ENCODE assay signal across 13 cellular contexts in the genomic region with DNA sequence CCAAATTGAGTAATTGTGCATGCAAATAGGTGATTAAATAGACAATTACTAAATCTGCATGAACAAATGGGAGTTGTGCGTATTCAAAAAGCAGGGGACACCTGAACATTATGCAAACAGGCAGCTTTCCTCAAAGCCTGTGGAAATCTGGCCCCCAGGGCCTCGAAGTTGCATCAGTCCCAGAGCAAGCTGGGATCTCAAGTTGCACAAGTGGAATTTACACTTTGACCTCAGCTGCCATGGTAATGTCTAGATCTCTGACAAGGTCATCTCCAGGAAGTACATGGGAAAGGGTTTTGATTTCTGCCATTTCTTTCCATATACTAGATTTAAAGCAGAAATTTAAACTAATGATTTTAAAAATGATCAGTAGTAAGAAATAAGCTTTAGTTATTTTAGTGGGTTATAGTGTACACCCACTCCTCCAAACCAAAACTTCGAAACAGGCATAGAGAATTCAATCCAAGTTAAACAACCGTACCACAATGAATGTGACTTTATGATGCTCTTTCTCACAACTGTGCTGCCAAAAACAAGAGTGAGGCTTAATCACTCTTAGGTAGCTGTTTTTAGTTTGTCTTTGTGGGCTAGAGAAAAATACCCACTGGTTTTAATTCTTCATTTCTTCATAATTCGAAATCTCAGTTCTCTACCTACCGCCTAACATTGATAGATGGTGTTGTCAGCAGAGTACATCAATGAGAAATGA.
A peak's percentile ranks its signal among the peaks of the same experiment; 100 is the strongest.
DNase-seq lines count a peak whose midpoint lies in the region; ATAC-seq and TF ChIP-seq lines count a peak whose summit lies in the region.
"Had no signal": no experiment of that assay in that cellular context is flagged by ENCODE, and none has a peak within 500 bp of the region (broad histone marks: within the 10 kb centered on the region; RNA-seq: fewer than 3 reads in every experiment).

No MANE protein-coding gene starts in this region.

- H3K4me1 Mint-ChIP-seq in progenitor cell of endocrine pancreas (ENCODE audit: low read depth), result peaks cover 21% of the 10 kb centered on the region
- H3K4me1 Mint-ChIP-seq: activated naive CD8-positive, alpha-beta T cell treated with anti-CD3 and anti-CD28 coated beads, Interleukin-2, amount 50 U/mL, for 24 hours; CD4-positive, CD25-positive, alpha-beta regulatory T cell had no signal

- no peaks in the 10 kb centered on the region for H3K27me3 Mint-ChIP-seq in progenitor cell of endocrine pancreas
- H3K27me3 Mint-ChIP-seq: activated naive CD8-positive, alpha-beta T cell treated with anti-CD3 and anti-CD28 coated beads, Interleukin-2, amount 50 U/mL, for 24 hours; CD4-positive, CD25-positive, alpha-beta regulatory T cell had no signal

- H3K4me3 Mint-ChIP-seq in progenitor cell of endocrine pancreas (ENCODE audit: low read depth), result no peak overlapping the region
- H3K4me3 Mint-ChIP-seq: activated naive CD8-positive, alpha-beta T cell treated with anti-CD3 and anti-CD28 coated beads, Interleukin-2, amount 50 U/mL, for 24 hours; CD4-positive, CD25-positive, alpha-beta regulatory T cell had no signal

- no peak overlapping the region for H3K4me3 ChIP-seq in SJCRH30
- H3K4me3 ChIP-seq in fibroblast of the aortic adventitia (ENCODE audit: low read depth, low read length), result no peak overlapping the region
- H3K4me3 ChIP-seq in esophagus squamous epithelium, result no peak overlapping the region
- H3K4me3 ChIP-seq: SK-N-MC had no signal

- H3K36me3 Mint-ChIP-seq in progenitor cell of endocrine pancreas (ENCODE audit: insufficient read depth), result no peaks in the 10 kb centered on the region
- no peaks in the 10 kb centered on the region for H3K36me3 Mint-ChIP-seq in activated naive CD4-positive, alpha-beta T cell treated with anti-CD3 and anti-CD28 coated beads, Interleukin-2, amount 50 U/mL, for 72 hours
- H3K36me3 Mint-ChIP-seq: CD4-positive, CD25-positive, alpha-beta regulatory T cell had no signal

- no peak for ATAC-seq in activated naive CD4-positive, alpha-beta T cell treated with anti-CD3 and anti-CD28 coated beads, Interleukin-2, amount 50 U/mL, for 72 hours
- ATAC-seq: activated naive CD8-positive, alpha-beta T cell treated with anti-CD3 and anti-CD28 coated beads, Interleukin-2, amount 50 U/mL, for 24 hours had no signal

- H3K27ac ChIP-seq in SJCRH30, result no peak overlapping the region
- no peak overlapping the region for H3K27ac ChIP-seq in esophagus squamous epithelium
- H3K27ac ChIP-seq: HL-60, SK-N-MC had no signal

- TF ChIP-seq CTCF in fibroblast of the aortic adventitia (IDR thresholded peaks at IDR 0.05; ENCODE audit: insufficient read depth, low read length) (no peak), progenitor cell of endocrine pancreas (IDR thresholded peaks at IDR 0.05; ENCODE audit: unreplicated experiment) (no peak), esophagus squamous epithelium (IDR thresholded peaks at IDR 0.05) (no peak)

- WGBS in esophagus squamous epithelium, 2 donors, result 76 to 81% methylated on average over 6 of the region's 6 CpGs

- TF ChIP-seq POLR2A in esophagus squamous epithelium (IDR thresholded peaks at IDR 0.05), result no peak

- peaks cover 7% of the 10 kb centered on the region for H3K4me1 ChIP-seq in SJCRH30
- no peaks in the 10 kb centered on the region for H3K4me1 ChIP-seq in esophagus squamous epithelium

- peaks cover 8% of the 10 kb centered on the region for H3K9me3 Mint-ChIP-seq in progenitor cell of endocrine pancreas (ENCODE audit: low read depth)
- H3K9me3 Mint-ChIP-seq in activated naive CD4-positive, alpha-beta T cell treated with anti-CD3 and anti-CD28 coated beads, Interleukin-2, amount 50 U/mL, for 72 hours, result peaks cover 0 to 10% of the 10 kb centered on the region in 2 donors
- H3K9me3 Mint-ChIP-seq: activated naive CD8-positive, alpha-beta T cell treated with anti-CD3 and anti-CD28 coated beads, Interleukin-2, amount 50 U/mL, for 24 hours had no signal

- H3K27ac Mint-ChIP-seq in progenitor cell of endocrine pancreas, result peak overlapping the region; percentile 56
- H3K27ac Mint-ChIP-seq in activated naive CD4-positive, alpha-beta T cell treated with anti-CD3 and anti-CD28 coated beads, Interleukin-2, amount 50 U/mL, for 72 hours, result no peak overlapping the region
- H3K27ac Mint-ChIP-seq: activated naive CD8-positive, alpha-beta T cell treated with anti-CD3 and anti-CD28 coated beads, Interleukin-2, amount 50 U/mL, for 24 hours had no signal

- H3K27me3 ChIP-seq in SJCRH30 (no peaks in the 10 kb centered on the region), esophagus squamous epithelium (no peaks in the 10 kb centered on the region)

- no peaks in the 10 kb centered on the region for H3K9me3 ChIP-seq in SJCRH30 (replicated peaks)
- H3K9me3 ChIP-seq in esophagus squamous epithelium, result no peaks in the 10 kb centered on the region

- DNase-seq in HCEC 1CT, result peak; percentile 32
- peak; percentile 17 to 51 for DNase-seq in SJCRH30
- DNase-seq in fibroblast of the aortic adventitia (ENCODE audit: low read depth), result peak; percentile 52
- no peak for DNase-seq in progenitor cell of endocrine pancreas (ENCODE audit: low spot score, unreplicated experiment)
- no peak for DNase-seq in SKM-1 (lab: John Stamatoyannopoulos, UW; ENCODE audit: unreplicated experiment)
- no peak for DNase-seq in activated naive CD4-positive, alpha-beta T cell treated with anti-CD3 and anti-CD28 coated beads, Interleukin-2, amount 50 U/mL, for 72 hours (ENCODE audit: low spot score in 2 of 2)
- DNase-seq in esophagus squamous epithelium (lab: John Stamatoyannopoulos, UW), result no peak
- DNase-seq: activated CD8-positive, alpha-beta memory T cell treated with anti-CD3 and anti-CD28 coated beads, Interleukin-2, amount 50 U/mL, for 48 hours; activated naive CD8-positive, alpha-beta T cell treated with anti-CD3 and anti-CD28 coated beads, Interleukin-2, amount 50 U/mL, for 24 hours; CD4-positive, CD25-positive, alpha-beta regulatory T cell; NCI-H524 had no signal

- no peaks in the 10 kb centered on the region for H3K36me3 ChIP-seq in SJCRH30
- H3K36me3 ChIP-seq in esophagus squamous epithelium, result no peaks in the 10 kb centered on the region

- intact Hi-C loops in esophagus squamous epithelium (cut with DNase I), result no loop called here

Comparison
In these comparisons a context has a peak if more than half of its experiments do, and no peak if none do; other contexts are left out.
1. DNase-seq: peak in HCEC 1CT (single experiment), SJCRH30 (2 of 2) and fibroblast of the aortic adventitia (single experiment); none in progenitor cell of endocrine pancreas (single experiment), SKM-1 (single experiment), activated naive CD4-positive, alpha-beta T cell treated with anti-CD3 and anti-CD28 coated beads, Interleukin-2, amount 50 U/mL, for 72 hours (0 of 2) and esophagus squamous epithelium (single experiment).